In the genomic region with DNA sequence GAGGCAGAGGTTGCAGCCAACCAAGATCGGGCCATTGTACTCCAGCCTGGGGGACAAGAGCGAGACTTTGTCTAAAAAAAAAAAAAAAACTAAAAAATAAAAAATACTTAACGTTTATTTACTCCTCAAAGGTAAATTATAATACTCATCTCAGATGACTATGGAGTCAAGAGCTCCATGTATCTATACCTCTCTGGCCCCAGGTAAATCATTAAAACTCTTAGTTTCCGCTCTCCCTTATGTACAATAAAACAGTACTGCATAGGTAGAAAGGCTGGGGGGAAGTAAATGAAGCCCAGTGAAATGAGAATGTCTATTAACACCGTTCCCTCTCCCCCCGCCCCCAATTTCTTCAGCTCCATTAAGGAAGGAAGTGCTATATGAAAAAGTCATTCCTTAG, we compare ENCODE assay signal across 8 cellular contexts. TPM values are rescaled to one million over a fixed set of nuclear protein-coding genes. Genes with fewer than 3 reads are reported as not detected.
DNase-seq lines count a peak whose midpoint lies in the region; ATAC-seq, FAIRE-seq and TF ChIP-seq lines count a peak whose summit lies in the region.

No MANE protein-coding gene starts in this region.

- H3K4me3 ChIP-seq in A673 (ENCODE audit: low read depth, low read length, poor library complexity, severe bottlenecking) (peak overlapping the region; percentile 72), HUES6 (ENCODE audit: low read depth, low read length) (peak overlapping the region; percentile 73), small intestine (ENCODE audit: low read depth in 1 of 2, low read length in 2 of 2) (no peak overlapping the region)
- H3K4me3 ChIP-seq in naive thymus-derived CD4-positive, alpha-beta T cell (ENCODE audit: low read length) = no peak overlapping the region

- BruUV-seq in A673 (replicated peaks; lab: Mats Ljungman, UMichigan) = TSS peak; percentile 49

- DNase-seq in A673 (ENCODE audit: low spot score) = peak; percentile 7
- DNase-seq in central memory CD8-positive, alpha-beta T cell (ENCODE audit: low spot score in 2 of 2) = no peak
- no peak for DNase-seq in naive thymus-derived CD4-positive, alpha-beta T cell
- DNase-seq in head of caudate nucleus = no peak
- DNase-seq in NCI-H2081 (lab: John Stamatoyannopoulos, UW) = no peak
- no peak for DNase-seq in small intestine
- DNase-seq in kidney tubule cell (ENCODE audit: low spot score) = no peak

- H3K27ac ChIP-seq in A673 (ENCODE audit: low read depth, low read length, poor library complexity, severe bottlenecking) = no peak overlapping the region
- no peak overlapping the region for H3K27ac ChIP-seq in HUES6 (ENCODE audit: low read depth, low read length)
- no peak overlapping the region for H3K27ac ChIP-seq in naive thymus-derived CD4-positive, alpha-beta T cell (ENCODE audit: low read depth, low read length)
- no peak overlapping the region for H3K27ac ChIP-seq in small intestine (ENCODE audit: low read depth in 1 of 2, low read length in 1 of 2)

- peaks cover 7% of the 10 kb centered on the region for H3K4me1 Mint-ChIP-seq in central memory CD8-positive, alpha-beta T cell
- peaks cover 6 to 12% (median 10%) of the 10 kb centered on the region in 7 donors for H3K4me1 Mint-ChIP-seq in naive thymus-derived CD4-positive, alpha-beta T cell

- H3K36me3 Mint-ChIP-seq in central memory CD8-positive, alpha-beta T cell (ENCODE audit: insufficient read depth) = no peaks in the 10 kb centered on the region
- H3K36me3 Mint-ChIP-seq in naive thymus-derived CD4-positive, alpha-beta T cell = no peaks in the 10 kb centered on the region

- H3K36me3 ChIP-seq in A673 (ENCODE audit: insufficient read depth, low read length, poor library complexity, severe bottlenecking) (no peaks in the 10 kb centered on the region), HUES6 (ENCODE audit: control insufficient read depth, insufficient read depth, low read length) (no peaks in the 10 kb centered on the region), small intestine (ENCODE audit: control insufficient read depth in 2 of 2, insufficient read depth in 2 of 2, low read length in 2 of 2) (no peaks in the 10 kb centered on the region)
- no peaks in the 10 kb centered on the region for H3K36me3 ChIP-seq in naive thymus-derived CD4-positive, alpha-beta T cell (ENCODE audit: control insufficient read depth in 2 of 3, insufficient read depth in 3 of 3, low read length in 3 of 3)

- no peak overlapping the region for H3K27ac Mint-ChIP-seq in central memory CD8-positive, alpha-beta T cell (ENCODE audit: low read depth)
- peak overlapping the region in 4 of 9 donors; percentile 22 to 82 (median 56) for H3K27ac Mint-ChIP-seq in naive thymus-derived CD4-positive, alpha-beta T cell

- CTCF ChIA-PET in A673 (lab: Charles Lee) = interaction anchor here (0.9 kb wide), 1 partner anchor 134 kb away, joined by 6 read pairs; no protein-coding TSS in a partner anchor
- CTCF ChIA-PET in naive thymus-derived CD4-positive, alpha-beta T cell (lab: Charles Lee) = interaction anchor here (1.2 kb wide), 1 partner anchor 33 kb away, joined by 3 read pairs; no protein-coding TSS in a partner anchor

- H3K4me3 Mint-ChIP-seq in central memory CD8-positive, alpha-beta T cell = peak overlapping the region; percentile 86
- H3K4me3 Mint-ChIP-seq in naive thymus-derived CD4-positive, alpha-beta T cell = peak overlapping the region; percentile 77 to 95 (median 85)

- intact Hi-C loops in A673 (cut with micrococcal nuclease; ENCODE audit: unreplicated experiment) = no loop called here
- intact Hi-C loops in naive thymus-derived CD4-positive, alpha-beta T cell (cut with micrococcal nuclease) = loop anchor here (1.0 kb wide), 2 partner anchors 34 to 35 kb away; no protein-coding TSS in a partner anchor
- intact Hi-C loops in head of caudate nucleus (cut with DNase I) = no loop called here

- no peak for FAIRE-seq in small intestine (lab: Jason Lieb, UNC)

- no peak for ATAC-seq in central memory CD8-positive, alpha-beta T cell (replicated peaks; ENCODE audit: extremely low read depth, poor library complexity, severe bottlenecking)
- ATAC-seq in naive thymus-derived CD4-positive, alpha-beta T cell = no peak

- POLR2A ChIA-PET in A673 (lab: Charles Lee; ENCODE audit: low non-redundant PET) = no interaction called here
- POLR2A ChIA-PET in naive thymus-derived CD4-positive, alpha-beta T cell (lab: Charles Lee) = interaction anchor here (0.6 to 1.4 kb wide), 2 partner anchors 38 to 1255 kb away, joined by 3 read pairs; no protein-coding TSS in a partner anchor

- no peak for TF ChIP-seq CTCF in A673 (conservative IDR thresholded peaks at IDR 0.05; ENCODE audit: low read depth, low read length)

- H3K4me1 ChIP-seq in A673 (ENCODE audit: insufficient read depth, low read length, poor library complexity, severe bottlenecking) (peaks cover 5% of the 10 kb centered on the region), HUES6 (ENCODE audit: control insufficient read depth, insufficient read depth, low read length) (no peaks in the 10 kb centered on the region), small intestine (ENCODE audit: control insufficient read depth in 2 of 2, insufficient read depth in 1 of 2, low read depth in 1 of 2, low read length in 1 of 2) (peaks cover 0 to 3% of the 10 kb centered on the region in 2 donors)
- H3K4me1 ChIP-seq in naive thymus-derived CD4-positive, alpha-beta T cell (ENCODE audit: control insufficient read depth in 2 of 2, insufficient read depth in 2 of 2, low read length in 2 of 2) = peaks cover 0 to 5% of the 10 kb centered on the region in 2 donors

- no peaks in the 10 kb centered on the region for H3K9me3 ChIP-seq in A673 (ENCODE audit: low read depth, low read length, poor library complexity, severe bottlenecking)
- no peaks in the 10 kb centered on the region for H3K9me3 ChIP-seq in HUES6 (ENCODE audit: control insufficient read depth, insufficient read depth, low read depth, low read length)
- H3K9me3 ChIP-seq in naive thymus-derived CD4-positive, alpha-beta T cell (ENCODE audit: control insufficient read depth in 2 of 3, low read length in 3 of 3) = no peaks in the 10 kb centered on the region
- H3K9me3 ChIP-seq in small intestine (ENCODE audit: control insufficient read depth, low read depth) = no peaks in the 10 kb centered on the region

- H3K9ac ChIP-seq in HUES6 (ENCODE audit: low read length) = no peak overlapping the region

- H3K27me3 Mint-ChIP-seq in central memory CD8-positive, alpha-beta T cell = no peaks in the 10 kb centered on the region
- H3K27me3 Mint-ChIP-seq in naive thymus-derived CD4-positive, alpha-beta T cell = peaks cover 0 to 41% (median 0%) of the 10 kb centered on the region in 5 donors

- WGBS in small intestine, 3 donors = 63 to 72% (median 63%) methylated on average over 6 of the region's 6 CpGs

- H3K27me3 ChIP-seq in A673 (replicated peaks; ENCODE audit: insufficient read depth, low read depth, low read length, poor library complexity) (no peaks in the 10 kb centered on the region), HUES6 (ENCODE audit: control insufficient read depth, insufficient read depth, low read length) (peaks cover 44% of the 10 kb centered on the region), small intestine (ENCODE audit: control insufficient read depth in 2 of 2, insufficient read depth in 2 of 2, low read length in 2 of 2) (no peaks in the 10 kb centered on the region)
- H3K27me3 ChIP-seq in naive thymus-derived CD4-positive, alpha-beta T cell (ENCODE audit: control insufficient read depth in 2 of 2, insufficient read depth in 2 of 2, low read length in 2 of 2) = no peaks in the 10 kb centered on the region

- no peaks in the 10 kb centered on the region for H3K9me3 Mint-ChIP-seq in central memory CD8-positive, alpha-beta T cell
- H3K9me3 Mint-ChIP-seq in naive thymus-derived CD4-positive, alpha-beta T cell = peaks cover 0 to 1% (median 0%) of the 10 kb centered on the region in 11 donors

RNA-seq across cellular contexts. Expression of gene SRSF12, which starts 1.2 kb away (rescaled TPM):
- 14.3 and 14.5 TPM in 2 replicates for total RNA-seq in A673 (2021)
- total RNA-seq in naive thymus-derived CD4-positive, alpha-beta T cell = under 1 TPM in 1 of 5 experiments, not detected in 4; 0.56 TPM
- under 1 TPM in 1 of 2 donors, not detected in 1; 0.05 TPM for polyA plus RNA-seq in naive thymus-derived CD4-positive, alpha-beta T cell
- polyA plus RNA-seq in small intestine = under 1 TPM in 1 of 3 donors, not detected in 2; 0.15 TPM

RNA-seq across cellular contexts. Expression of gene PM20D2, which starts 29.2 kb away (rescaled TPM):
- 37.2 and 41.7 TPM in 2 replicates for total RNA-seq in A673 (2021)
- total RNA-seq in naive thymus-derived CD4-positive, alpha-beta T cell = 10 to 100 TPM in 2 of 5 experiments, 1 to 10 TPM in 3; 4.6 to 12.7 (median 9.5) TPM
- polyA plus RNA-seq in naive thymus-derived CD4-positive, alpha-beta T cell = 1 to 10 TPM; 7.1 to 7.3 TPM
- polyA plus RNA-seq in small intestine = 10 to 100 TPM in 1 of 3 donors, 1 to 10 TPM in 2; 2.4 to 10.4 (median 4.7) TPM

RNA-seq across cellular contexts. Expression of gene PNRC1, which starts 36.2 kb away (rescaled TPM):
- total RNA-seq in A673 (2021) = 26.4 and 36.1 TPM in 2 replicates
- 100 to 1,000 TPM; 108 to 822 (median 763) TPM for total RNA-seq in naive thymus-derived CD4-positive, alpha-beta T cell
- 100 to 1,000 TPM; 755 to 789 TPM for polyA plus RNA-seq in naive thymus-derived CD4-positive, alpha-beta T cell
- 10 to 100 TPM; 30.2 to 37.2 (median 32.4) TPM for polyA plus RNA-seq in small intestine

Comparison
In these comparisons a context has a peak if more than half of its experiments do, and no peak if none do; other contexts are left out.
1. H3K4me3 ChIP-seq: peak in A673 (single experiment) and HUES6 (single experiment); none in naive thymus-derived CD4-positive, alpha-beta T cell (single experiment) and small intestine (0 of 2).
2. intact Hi-C loops: an anchor here in naive thymus-derived CD4-positive, alpha-beta T cell (1.0 kb wide); none called in A673 and head of caudate nucleus.